8 cellular contexts compared by ENCODE assay signal in genomic region chr10:113087082-113088029, GRCh38.
DNase-seq lines count a peak whose midpoint lies in the region; ATAC-seq and TF ChIP-seq lines count a peak whose summit lies in the region.

No MANE protein-coding gene starts in this region.

- no peak for TF ChIP-seq POLR2A in vagina (IDR thresholded peaks at IDR 0.05)

- H3K27ac ChIP-seq in vagina: peak overlapping the region; percentile 73

- peak overlapping the region in 3 of 5 experiments; percentile 64 to 79 (median 68) for H3K27ac Mint-ChIP-seq in brain

- DNase-seq in NCI-H2196 (lab: John Stamatoyannopoulos, UW; ENCODE audit: unreplicated experiment) (peak; percentile 3), NCI-H2196 treated with DMSO at 0.1 percent for 48 hours (lab: John Stamatoyannopoulos, UW; ENCODE audit: unreplicated experiment) (no peak), kidney tubule cell (ENCODE audit: low spot score) (peak; percentile 99), vagina (ENCODE audit: extremely low spot score in 2 of 2) (no peak), NCI-H82 treated with DMSO at 0.1 percent for 48 hours (lab: John Stamatoyannopoulos, UW; ENCODE audit: unreplicated experiment) (no peak), NCI-H2171 treated with DMSO at 0.1 percent for 48 hours (lab: John Stamatoyannopoulos, UW) (no peak)

- H3K4me1 ChIP-seq in vagina: peaks cover 30% of the 10 kb centered on the region

- peaks cover 17% of the 10 kb centered on the region for H3K4me1 Mint-ChIP-seq in brain

- no peaks in the 10 kb centered on the region for H3K9me3 Mint-ChIP-seq in brain

- no peaks in the 10 kb centered on the region for H3K36me3 ChIP-seq in vagina

- no peak for ATAC-seq in HG03469 (IDR thresholded peaks at IDR 0.05; ENCODE audit: unreplicated experiment)

- no peak overlapping the region for H3K4me3 Mint-ChIP-seq in brain

- no peaks in the 10 kb centered on the region for H3K27me3 ChIP-seq in vagina

- no peak overlapping the region for H3K4me3 ChIP-seq in vagina

- no peak for TF ChIP-seq CTCF in brain (conservative IDR thresholded peaks at IDR 0.05)
- no peak for TF ChIP-seq CTCF in vagina (IDR thresholded peaks at IDR 0.05)

- H3K27me3 Mint-ChIP-seq in brain: no peaks in the 10 kb centered on the region

- H3K9me3 ChIP-seq in vagina: no peaks in the 10 kb centered on the region

- intact Hi-C loops in vagina (cut with DNase I): no loop called here

- peaks cover 36% of the 10 kb centered on the region for H3K36me3 Mint-ChIP-seq in brain

Comparison
In these comparisons a context has a peak if more than half of its experiments do, and no peak if none do; other contexts are left out.
1. DNase-seq: peak in NCI-H2196 (single experiment) and kidney tubule cell (single experiment); none in NCI-H2196 treated with DMSO at 0.1 percent for 48 hours (single experiment), vagina (0 of 2), NCI-H82 treated with DMSO at 0.1 percent for 48 hours (single experiment) and NCI-H2171 treated with DMSO at 0.1 percent for 48 hours (single experiment).